In the genomic region with DNA sequence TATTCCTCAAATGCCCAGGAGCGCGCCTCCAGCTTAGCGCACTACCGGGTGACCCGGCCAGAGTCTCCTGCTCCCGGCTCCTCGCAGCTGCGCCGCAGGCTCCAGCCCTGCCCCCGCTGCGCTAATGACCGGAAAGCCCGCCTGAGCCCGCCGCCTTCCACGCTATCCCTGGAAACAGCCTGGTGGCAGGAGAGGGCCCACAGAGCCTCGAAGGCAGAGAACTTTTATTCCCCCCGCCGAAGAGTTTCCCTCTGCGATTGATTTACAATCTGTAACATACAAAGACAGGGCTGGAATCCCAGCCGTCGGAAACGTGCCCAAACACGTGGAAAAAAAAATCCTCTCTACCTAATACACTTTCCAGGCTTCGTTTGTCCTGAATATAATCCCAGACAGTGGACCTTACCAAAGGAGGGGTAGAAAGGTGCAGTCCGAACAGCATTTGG, we compare ENCODE assay signal across 8 cellular contexts. TPM values are rescaled to one million over a fixed set of nuclear protein-coding genes. Genes with fewer than 3 reads are reported as not detected.
DNase-seq lines count a peak whose midpoint lies in the region; ATAC-seq and TF ChIP-seq lines count a peak whose summit lies in the region.
"Had no signal": no experiment of that assay in that cellular context is flagged by ENCODE, and none has a peak within 500 bp of the region (broad histone marks: within the 10 kb centered on the region; RNA-seq: fewer than 3 reads in every experiment).

No MANE protein-coding gene starts in this region.

- H2BK20ac ChIP-seq in H9 (ENCODE audit: low read depth, low read length, poor library complexity, severe bottlenecking): no peak overlapping the region

- no peak overlapping the region for H3K23ac ChIP-seq in H9 (ENCODE audit: insufficient read length, low read depth, low read length)

- H2AFZ ChIP-seq in H9 (ENCODE audit: low read length): no peak overlapping the region

- H3K36me3 ChIP-seq in SJSA1: no peaks in the 10 kb centered on the region
- H3K36me3 ChIP-seq in heart right ventricle: no peaks in the 10 kb centered on the region

- peak overlapping the region; percentile 69 for H3K4me2 ChIP-seq in H9 (ENCODE audit: insufficient read depth, insufficient read length, low read length)

- peaks cover 0 to 2% of the 10 kb centered on the region in 2 experiments; a peak in 2 of 5 replicates for H3K9me3 Mint-ChIP-seq in H9

- no peak overlapping the region for H2BK5ac ChIP-seq in H9 (ENCODE audit: insufficient read length, low read length)

- peaks cover 80% of the 10 kb centered on the region for H3K27me3 ChIP-seq in H9 (ENCODE audit: insufficient read depth, low read length)
- H3K27me3 ChIP-seq in SJSA1 (replicated peaks): peaks cover 55% of the 10 kb centered on the region
- peaks cover 16 to 99% (median 69%) of the 10 kb centered on the region in 7 donors for H3K27me3 ChIP-seq in heart right ventricle

- H3K36me3 Mint-ChIP-seq in H9 (ENCODE audit: insufficient read depth in 1 of 3, low read depth in 3 of 3): no peaks in the 10 kb centered on the region

- H4K5ac ChIP-seq in H9 (ENCODE audit: insufficient read length, low read depth, low read length): no peak overlapping the region

- H4K91ac ChIP-seq in H9 (ENCODE audit: insufficient read length, low read depth, low read length): no peak overlapping the region

- DNase-seq in H9: no peak
- DNase-seq in SJSA1 (ENCODE audit: low read depth in 1 of 2, low spot score in 2 of 2): peak; percentile 79 to 95
- DNase-seq in heart right ventricle: peak; percentile 26 to 48
- no peak for DNase-seq in skeletal muscle cell (ENCODE audit: low read depth)
- DNase-seq in Kasumi-1 (lab: John Stamatoyannopoulos, UW): no peak
- DNase-seq: NCI-H1694 treated with DMSO at 0.1 percent for 48 hours had no signal

- no peak overlapping the region for H3K4ac ChIP-seq in H9 (ENCODE audit: low read depth, low read length)

- H3K27me3 Mint-ChIP-seq in H9 (ENCODE audit: low read depth): peaks cover 99% of the 10 kb centered on the region

- no peak overlapping the region for H3K18ac ChIP-seq in H9 (ENCODE audit: insufficient read length, low read depth, low read length)

- H3K9me3 ChIP-seq in H9 (ENCODE audit: control insufficient read depth, low read depth, low read length): no peaks in the 10 kb centered on the region
- peaks cover 26% of the 10 kb centered on the region for H3K9me3 ChIP-seq in SJSA1 (replicated peaks)
- no peaks in the 10 kb centered on the region for H3K9me3 ChIP-seq in heart right ventricle

- H4K20me1 ChIP-seq in H9 (ENCODE audit: control insufficient read depth, insufficient read depth, insufficient read length): peaks cover 3% of the 10 kb centered on the region

- H3K27ac Mint-ChIP-seq in H9: no peak overlapping the region

- H2AK5ac ChIP-seq in H9 (ENCODE audit: insufficient read length, low read length): no peak overlapping the region

- peak; percentile 58 to 79 (median 69) for ATAC-seq in heart right ventricle
- no peak for ATAC-seq in GM18519 (IDR thresholded peaks at IDR 0.05; ENCODE audit: low FRiP score, unreplicated experiment)
- ATAC-seq in HG03469 (IDR thresholded peaks at IDR 0.05; ENCODE audit: unreplicated experiment): no peak

- H3K79me2 ChIP-seq in H9 (ENCODE audit: insufficient read depth, low read length): no peaks in the 10 kb centered on the region

- H3K56ac ChIP-seq in H9 (ENCODE audit: insufficient read length, low read depth, low read length): no peak overlapping the region

- no peak for TF ChIP-seq CTCF in H9 (conservative IDR thresholded peaks at IDR 0.05)
- TF ChIP-seq CTCF in heart right ventricle (IDR thresholded peaks at IDR 0.05): no peak

- H2BK15ac ChIP-seq in H9 (ENCODE audit: low read depth, low read length): no peak overlapping the region

- H2BK12ac ChIP-seq in H9 (ENCODE audit: insufficient read length, low read depth, low read length): no peak overlapping the region

- no peak overlapping the region for H4K8ac ChIP-seq in H9 (replicated peaks; ENCODE audit: insufficient read length, low read depth, low read length)

- H2BK120ac ChIP-seq in H9 (ENCODE audit: low read depth, low read length, poor library complexity, severe bottlenecking): no peak overlapping the region

- H3K4me1 Mint-ChIP-seq in H9: peaks cover 53 to 60% of the 10 kb centered on the region in 2 experiments

- no peak overlapping the region for H3K4me3 ChIP-seq in SJSA1
- H3K4me3 ChIP-seq in heart right ventricle: peak overlapping the region in 9 of 10 donors; percentile 33 to 62 (median 57)
- peak overlapping the region; percentile 53 for H3K4me3 ChIP-seq in skeletal muscle cell (ENCODE audit: low read depth, low read length)

- H3T11ph ChIP-seq in H9 (ENCODE audit: low read length): no peak overlapping the region

- H3K27ac ChIP-seq in H9 (ENCODE audit: insufficient read length, low read depth, low read length) (no peak overlapping the region), SJSA1 (no peak overlapping the region), heart right ventricle (no peak overlapping the region)

- no peaks in the 10 kb centered on the region for H3K79me1 ChIP-seq in H9 (ENCODE audit: insufficient read depth, low read depth, low read length, poor library complexity, severe bottlenecking)

- H3K23me2 ChIP-seq in H9 (ENCODE audit: insufficient read length, low read depth, low read length, poor library complexity, severe bottlenecking): peaks cover 31% of the 10 kb centered on the region

- no peak overlapping the region for H3K9ac ChIP-seq in H9 (ENCODE audit: extremely low read depth, insufficient read length, low read length)

- peaks cover 3% of the 10 kb centered on the region for H3K4me1 ChIP-seq in H9 (ENCODE audit: insufficient read depth, low read length)
- peaks cover 15% of the 10 kb centered on the region for H3K4me1 ChIP-seq in SJSA1 (replicated peaks)
- H3K4me1 ChIP-seq in heart right ventricle: peaks cover 7 to 46% (median 43%) of the 10 kb centered on the region in 9 donors

- H3K4me3 Mint-ChIP-seq in H9: peak overlapping the region in 1 of 2 experiments; percentile 86; a peak in 2 of 5 replicates

- no peak overlapping the region for H3K14ac ChIP-seq in H9 (ENCODE audit: insufficient read depth, low read length)

- WGBS in H9 (ENCODE audit: extremely low coverage, insufficient read length, low lambda C conversion rate): no CpG with 5 or more reads among the region's 26 CpGs
- WGBS in heart right ventricle, 2 donors: 1 to 2% methylated on average over 26 of the region's 26 CpGs

- intact Hi-C loops in heart right ventricle (cut with DNase I): no loop called here

RNA-seq across cellular contexts. Expression of gene COL2A1, which starts 1.5 kb away (rescaled TPM):
- total RNA-seq in H9 (2021): 10.8 and 11.4 TPM in 2 replicates
- total RNA-seq in SJSA1 (2014; rRNA removed; shearing (Covaris generic)): not detected in 2 replicates
- total RNA-seq in heart right ventricle: under 1 TPM in 1 of 10 donors, not detected in 9; 0.17 TPM
- under 1 TPM; 0.03 to 0.07 TPM for polyA plus RNA-seq in heart right ventricle

RNA-seq across cellular contexts. Expression of gene TMEM106C, which starts 39.4 kb away (rescaled TPM):
- total RNA-seq in H9 (2021) (40.4 and 43.7 TPM in 2 replicates), heart right ventricle (10 to 100 TPM; 22.3 to 61.8 (median 40.0) TPM)
- total RNA-seq in SJSA1 (2014; rRNA removed; shearing (Covaris generic)): 83.1 and 143 TPM in 2 replicates
- 10 to 100 TPM; 24.1 to 41.6 TPM for polyA plus RNA-seq in heart right ventricle

Comparison
In these comparisons a context has a peak if more than half of its experiments do, and no peak if none do; other contexts are left out.
1. DNase-seq: peak in SJSA1 (2 of 2) and heart right ventricle (2 of 2); none in H9 (single experiment), skeletal muscle cell (single experiment) and Kasumi-1 (0 of 2).
2. ATAC-seq: peak in heart right ventricle (8 of 8); none in GM18519 (single experiment) and HG03469 (single experiment).
3. RNA of gene COL2A1, which starts 1.5 kb away (total RNA-seq): 10.8 to 11.4 TPM in H9; 0.17 TPM in heart right ventricle and not detected in SJSA1; every median in the first group is over 10 times any median in the second.